8 cellular contexts compared by ENCODE assay signal in the genomic region with DNA sequence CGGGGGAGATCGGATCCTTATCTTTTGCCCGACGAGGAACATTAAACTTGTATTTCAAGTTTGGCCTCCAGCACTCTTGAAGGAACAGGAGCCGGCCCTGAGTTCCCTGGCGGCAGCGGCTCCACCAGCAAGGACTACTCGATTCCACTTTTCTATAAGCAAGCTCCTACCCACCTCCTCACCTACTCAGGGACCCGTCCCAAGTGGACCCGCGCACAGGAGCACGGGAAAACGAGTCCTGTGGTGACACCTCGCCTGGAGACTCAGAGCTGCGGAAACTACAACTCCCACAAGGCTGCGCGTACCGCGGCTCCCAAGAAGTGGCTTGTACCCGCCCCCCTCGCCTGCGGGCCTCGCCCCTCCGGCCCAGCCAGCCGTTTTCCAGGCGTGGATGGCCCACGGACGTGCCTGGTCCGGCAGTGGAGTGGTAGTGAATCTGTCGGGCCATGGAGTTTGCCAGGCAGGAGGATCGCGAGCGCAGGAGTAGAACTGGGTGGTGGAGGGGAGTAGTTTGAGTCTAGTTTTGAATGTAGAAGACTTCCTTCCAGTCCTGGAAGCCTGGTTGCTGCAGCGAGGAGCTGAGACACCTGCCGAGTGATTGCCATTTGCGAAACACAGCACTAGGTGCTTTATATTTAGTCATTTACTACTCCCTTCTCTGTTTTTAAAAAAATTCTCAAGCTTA. TPM values are rescaled to one million over a fixed set of nuclear protein-coding genes. Genes with fewer than 3 reads are reported as not detected.
A peak's percentile ranks its signal among the peaks of the same experiment; 100 is the strongest.
DNase-seq lines count a peak whose midpoint lies in the region; ATAC-seq and TF ChIP-seq lines count a peak whose summit lies in the region.

A gene (minus strand): TSS at position 206 of the 685 bp plus-strand sequence. CDS start 476 bp downstream, outside the sequence.

- POLR2A ChIA-PET in OCI-LY7 (lab: Charles Lee) = interaction anchor here (0.6 to 1.3 kb wide), 4 partner anchors 34 to 357 kb away, joined by 3 to 4 read pairs (median 4); no protein-coding TSS in a partner anchor

- peak within 1 kb of the TSS; percentile 89 for H2AFZ ChIP-seq in OCI-LY7 (ENCODE audit: low read length)

- peaks cover 59% of the 10 kb centered on the region for H3K4me1 Mint-ChIP-seq in Calu3 (ENCODE audit: low read depth, unreplicated experiment)

- H3K79me2 ChIP-seq in OCI-LY7 (ENCODE audit: insufficient read depth, low read depth, low read length) = peaks cover 14% of the 10 kb centered on the region; the same call in 1 of the 2 replicates

- peak; percentile 96 for ATAC-seq in GM21447 (IDR thresholded peaks at IDR 0.05; ENCODE audit: unreplicated experiment)

- H3K9me3 Mint-ChIP-seq in Calu3 (ENCODE audit: low read depth, unreplicated experiment) = peaks cover 5% of the 10 kb centered on the region

- H3K4me1 ChIP-seq in HUES6 (ENCODE audit: control insufficient read depth, insufficient read depth, low read length) (0 out of 2 replicates have a peak, but pooled peaks cover 10% of the 10 kb centered on the region), OCI-LY7 (ENCODE audit: insufficient read depth, low read length, poor library complexity, severe bottlenecking) (peaks cover 10% of the 10 kb centered on the region)

- peak within 1 kb of the TSS; percentile 73 for H3K9ac ChIP-seq in HUES6 (ENCODE audit: low read length)

- CTCF ChIA-PET in Calu3 (lab: Charles Lee) = interaction anchor here (0.8 to 1.4 kb wide), 7 partner anchors 9 to 222 kb away, joined by 3 to 10 read pairs (median 3); no protein-coding TSS in a partner anchor
- CTCF ChIA-PET in OCI-LY7 (lab: Charles Lee; ENCODE audit: unreplicated experiment) = no interaction called here

- TF ChIP-seq CTCF in Calu3 (IDR thresholded peaks at IDR 0.05; ENCODE audit: unreplicated experiment) = no peak
- TF ChIP-seq CTCF in OCI-LY7 (conservative IDR thresholded peaks at IDR 0.05; ENCODE audit: low read length) = no peak
- no peak for TF ChIP-seq CTCF in epithelial cell of esophagus (IDR thresholded peaks at IDR 0.05; ENCODE audit: insufficient read depth, low read depth, low read length, missing control alignments)

- H3K9me3 ChIP-seq in HUES6 (ENCODE audit: control insufficient read depth, insufficient read depth, low read depth, low read length) (no peaks in the 10 kb centered on the region; the same call in 1 of the 2 replicates), OCI-LY7 (ENCODE audit: low read length) (no peaks in the 10 kb centered on the region)

- H3K36me3 ChIP-seq in HUES6 (ENCODE audit: control insufficient read depth, insufficient read depth, low read length) (no peaks in the 10 kb centered on the region), OCI-LY7 (ENCODE audit: insufficient read depth, low read length) (no peaks in the 10 kb centered on the region)

- intact Hi-C loops in Calu3 (cut with micrococcal nuclease; ENCODE audit: unreplicated experiment) = no loop called here
- intact Hi-C loops in OCI-LY7 (cut with micrococcal nuclease; ENCODE audit: unreplicated experiment) = no loop called here

- peak within 1 kb of the TSS; percentile 81 for H3K27ac Mint-ChIP-seq in Calu3 (ENCODE audit: unreplicated experiment)

- H3K4me3 ChIP-seq in HUES6 (ENCODE audit: low read depth, low read length) (peak within 1 kb of the TSS; percentile 76), OCI-LY7 (ENCODE audit: low read depth, low read length, poor library complexity, severe bottlenecking) (peak within 1 kb of the TSS; percentile 84), epithelial cell of esophagus (ENCODE audit: low read length) (peak within 1 kb of the TSS; percentile 78)

- H4K20me1 ChIP-seq in OCI-LY7 (ENCODE audit: insufficient read depth, low read length) = no peaks in the 10 kb centered on the region

- no peaks in the 10 kb centered on the region for H3K27me3 ChIP-seq in HUES6 (ENCODE audit: control insufficient read depth, insufficient read depth, low read length)

- H3K4me3 Mint-ChIP-seq in Calu3 (ENCODE audit: low read depth, unreplicated experiment) = peak within 1 kb of the TSS; percentile 94

- BruUV-seq in Calu3 (replicated peaks; lab: Mats Ljungman, UMichigan) = no TSS peak
- BruUV-seq in OCI-LY7 (replicated peaks; lab: Mats Ljungman, UMichigan) = no TSS peak

- peaks cover 38% of the 10 kb centered on the region for H3K36me3 Mint-ChIP-seq in Calu3 (ENCODE audit: insufficient read depth, unreplicated experiment)

- H3K27me3 Mint-ChIP-seq in Calu3 (ENCODE audit: unreplicated experiment) = no peaks in the 10 kb centered on the region

- peak within 1 kb of the TSS; percentile 84 for H3K4me2 ChIP-seq in OCI-LY7 (ENCODE audit: low read length)

- DNase-seq in Calu3 (peak; percentile 97), OCI-LY7 (ENCODE audit: low spot score) (peak; percentile 95), activated T-cell treated with anti-CD3 and anti-CD28 coated beads for 24 hours (ENCODE audit: low read depth) (peak; percentile 82), epithelial cell of esophagus (ENCODE audit: low read depth) (peak; percentile 95), middle frontal gyrus (ENCODE audit: extremely low spot score, low spot score) (peak; percentile 94)
- peak; percentile 62 to 71 for DNase-seq in stimulated activated CD8-positive, alpha-beta memory T cell treated with anti-CD3 and anti-CD28 coated beads, Interleukin-2, amount 100 ng/mL, for 1 hour (ENCODE audit: low read depth in 2 of 2)

- H3K9me2 ChIP-seq in OCI-LY7 (ENCODE audit: insufficient read depth, low read length) = no peaks in the 10 kb centered on the region

- H3K27ac ChIP-seq in HUES6 (ENCODE audit: low read depth, low read length) (peak within 1 kb of the TSS; percentile 54; the same call in 1 of the 2 replicates), OCI-LY7 (ENCODE audit: low read depth, low read length, poor library complexity, severe bottlenecking) (no peak within 1 kb of the TSS)

RNA-seq across cellular contexts. Expression of the gene that starts here (rescaled TPM):
- total RNA-seq in Calu3 (2022) (93.5 and 116 TPM in 2 replicates), OCI-LY7 (2022) (37.8 and 38.6 TPM in 2 replicates)
- total RNA-seq in OCI-LY7 (2014; rRNA removed; shearing (Covaris generic)) = 17.5 and 20.0 TPM in 2 replicates
